Comparison of ENCODE assay signal across 12 cellular contexts in genomic region chr3:149468504-149469212, GRCh38. TPM values are rescaled to one million over a fixed set of nuclear protein-coding genes. Genes with fewer than 3 reads are reported as not detected.
DNase-seq lines count a peak whose midpoint lies in the region; ATAC-seq and TF ChIP-seq lines count a peak whose summit lies in the region.
"Had no signal": no experiment of that assay in that cellular context is flagged by ENCODE, and none has a peak within 500 bp of the region (broad histone marks: within the 10 kb centered on the region; RNA-seq: fewer than 3 reads in every experiment).

No MANE protein-coding gene starts in this region.

- ATAC-seq in GM18499 (IDR thresholded peaks at IDR 0.05; ENCODE audit: insufficient read depth, unreplicated experiment) (peak; percentile 96), GM21423 (IDR thresholded peaks at IDR 0.05; ENCODE audit: unreplicated experiment) (peak; percentile 78), HG03095 (IDR thresholded peaks at IDR 0.05; ENCODE audit: unreplicated experiment) (peak; percentile 87)

- H3K4me1 ChIP-seq in transverse colon, result peaks cover 4 to 14% (median 7%) of the 10 kb centered on the region in 4 donors

- H3K4me3 Mint-ChIP-seq in chondrocyte (ENCODE audit: unreplicated experiment) (no peak overlapping the region), nephron progenitor cell (no peak overlapping the region)
- no peak overlapping the region for H3K4me3 Mint-ChIP-seq in activated T-helper 1 cell treated with anti-CD3 and anti-CD28 coated beads, Interleukin-12 subunit alpha, Interleukin-12 subunit beta, Interleukin-2, Interleukin-4 antibody, amounts not matched to agents 30 ng/mL and 10 ng/mL and 1 ng/mL, durations not matched to agents 14 hours and 24 hours and 36 hours
- H3K4me3 Mint-ChIP-seq: central memory CD8-positive, alpha-beta T cell had no signal

- no peaks in the 10 kb centered on the region for H3K27me3 Mint-ChIP-seq in chondrocyte (ENCODE audit: low read depth)
- peaks cover 15% of the 10 kb centered on the region for H3K27me3 Mint-ChIP-seq in activated T-helper 1 cell treated with anti-CD3 and anti-CD28 coated beads, Interleukin-12 subunit alpha, Interleukin-12 subunit beta, Interleukin-2, Interleukin-4 antibody, amounts not matched to agents 30 ng/mL and 10 ng/mL and 1 ng/mL, durations not matched to agents 14 hours and 24 hours and 36 hours (ENCODE audit: insufficient read depth)
- no peaks in the 10 kb centered on the region for H3K27me3 Mint-ChIP-seq in nephron progenitor cell (ENCODE audit: low read depth, poor library complexity)

- peaks cover 91% of the 10 kb centered on the region for H3K4me1 Mint-ChIP-seq in chondrocyte (ENCODE audit: low read depth)
- H3K4me1 Mint-ChIP-seq in activated T-helper 1 cell treated with anti-CD3 and anti-CD28 coated beads, Interleukin-12 subunit alpha, Interleukin-12 subunit beta, Interleukin-2, Interleukin-4 antibody, amounts not matched to agents 30 ng/mL and 10 ng/mL and 1 ng/mL, durations not matched to agents 14 hours and 24 hours and 36 hours (ENCODE audit: low read depth), result peaks cover 8% of the 10 kb centered on the region
- H3K4me1 Mint-ChIP-seq in nephron progenitor cell, result peaks cover 51% of the 10 kb centered on the region
- H3K4me1 Mint-ChIP-seq: central memory CD8-positive, alpha-beta T cell had no signal

- H3K36me3 Mint-ChIP-seq in chondrocyte (ENCODE audit: low read depth) (no peaks in the 10 kb centered on the region), nephron progenitor cell (ENCODE audit: low read depth) (no peaks in the 10 kb centered on the region)
- no peaks in the 10 kb centered on the region for H3K36me3 Mint-ChIP-seq in activated T-helper 1 cell treated with anti-CD3 and anti-CD28 coated beads, Interleukin-12 subunit alpha, Interleukin-12 subunit beta, Interleukin-2, Interleukin-4 antibody, amounts not matched to agents 30 ng/mL and 10 ng/mL and 1 ng/mL, durations not matched to agents 14 hours and 24 hours and 36 hours (ENCODE audit: low read depth)

- H3K4me3 ChIP-seq in transverse colon, result no peak overlapping the region

- in situ Hi-C loops in transverse colon (cut with MboI; ENCODE audit: low pct_ligation_motif_present in 1 of 4, low pct_unique_long_range_greater_than_20kb in 1 of 4, low sequenced_read_pairs in 3 of 4), result no loop called here

- H3K9me3 Mint-ChIP-seq in chondrocyte (ENCODE audit: low read depth) (no peaks in the 10 kb centered on the region), nephron progenitor cell (no peaks in the 10 kb centered on the region)
- no peaks in the 10 kb centered on the region for H3K9me3 Mint-ChIP-seq in activated T-helper 1 cell treated with anti-CD3 and anti-CD28 coated beads, Interleukin-12 subunit alpha, Interleukin-12 subunit beta, Interleukin-2, Interleukin-4 antibody, amounts not matched to agents 30 ng/mL and 10 ng/mL and 1 ng/mL, durations not matched to agents 14 hours and 24 hours and 36 hours
- H3K9me3 Mint-ChIP-seq: central memory CD8-positive, alpha-beta T cell had no signal

- WGBS in transverse colon (ENCODE audit: low coverage in 1 of 2), 2 donors, result 92 to 97% methylated on average over 2 of the region's 2 CpGs

- no peaks in the 10 kb centered on the region for H3K9me3 ChIP-seq in transverse colon

- H3K27ac Mint-ChIP-seq in chondrocyte (ENCODE audit: unreplicated experiment) (peak overlapping the region; percentile 47), nephron progenitor cell (no peak overlapping the region)
- no peak overlapping the region for H3K27ac Mint-ChIP-seq in activated T-helper 1 cell treated with anti-CD3 and anti-CD28 coated beads, Interleukin-12 subunit alpha, Interleukin-12 subunit beta, Interleukin-2, Interleukin-4 antibody, amounts not matched to agents 30 ng/mL and 10 ng/mL and 1 ng/mL, durations not matched to agents 14 hours and 24 hours and 36 hours

- DNase-seq in chondrocyte (ENCODE audit: low spot score) (no peak), transverse colon (no peak), nephron progenitor cell (no peak), NCI-H1436 (lab: John Stamatoyannopoulos, UW) (no peak)
- DNase-seq in activated T-helper 1 cell treated with anti-CD3 and anti-CD28 coated beads, Interleukin-12 subunit alpha, Interleukin-12 subunit beta, Interleukin-2, Interleukin-4 antibody, amounts not matched to agents 30 ng/mL and 10 ng/mL and 1 ng/mL, durations not matched to agents 14 hours and 24 hours and 36 hours (ENCODE audit: low spot score), result no peak
- DNase-seq: NCI-H1048 had no signal

- no peak for TF ChIP-seq EP300 in transverse colon (IDR thresholded peaks at IDR 0.05; ENCODE audit: low read depth)

- intact Hi-C loops in transverse colon (cut with DNase I; ENCODE audit: low total_unique reads), result no loop called here
- intact Hi-C loops in activated T-helper 1 cell treated with anti-CD3 and anti-CD28 coated beads, Interleukin-12 subunit alpha, Interleukin-12 subunit beta, Interleukin-2, Interleukin-4 antibody, amounts not matched to agents 30 ng/mL and 10 ng/mL and 1 ng/mL, durations not matched to agents 14 hours and 24 hours and 36 hours (cut with micrococcal nuclease), result no loop called here

- H3K27ac ChIP-seq in transverse colon, result no peak overlapping the region

- H3K27me3 ChIP-seq in transverse colon, result no peaks in the 10 kb centered on the region

- no peak for TF ChIP-seq CTCF in chondrocyte (IDR thresholded peaks at IDR 0.05)
- no peak for TF ChIP-seq CTCF in transverse colon (IDR thresholded peaks at IDR 0.05)
- TF ChIP-seq CTCF in nephron progenitor cell (IDR thresholded peaks at IDR 0.05), result no peak

- no peaks in the 10 kb centered on the region for H3K36me3 ChIP-seq in transverse colon

- no peak for TF ChIP-seq POLR2A in transverse colon (IDR thresholded peaks at IDR 0.05)

RNA-seq across cellular contexts. Expression of gene TM4SF4, which starts 5.8 kb away (rescaled TPM):
- not detected in 3 replicates for total RNA-seq in chondrocyte
- 1 to 10 TPM in 1 of 4 donors, under 1 TPM in 1, not detected in 2; 0.95 to 3.1 TPM for total RNA-seq in transverse colon
- total RNA-seq in activated T-helper 1 cell treated with anti-CD3 and anti-CD28 coated beads, Interleukin-12 subunit alpha, Interleukin-12 subunit beta, Interleukin-2, Interleukin-4 antibody, amounts not matched to agents 30 ng/mL and 10 ng/mL and 1 ng/mL, durations not matched to agents 14 hours and 24 hours and 36 hours, result not detected in 2 replicates
- total RNA-seq: pulmonary artery endothelial cell, SK-MEL-5 had no signal
